8 cellular contexts compared by ENCODE assay signal in the genomic region with DNA sequence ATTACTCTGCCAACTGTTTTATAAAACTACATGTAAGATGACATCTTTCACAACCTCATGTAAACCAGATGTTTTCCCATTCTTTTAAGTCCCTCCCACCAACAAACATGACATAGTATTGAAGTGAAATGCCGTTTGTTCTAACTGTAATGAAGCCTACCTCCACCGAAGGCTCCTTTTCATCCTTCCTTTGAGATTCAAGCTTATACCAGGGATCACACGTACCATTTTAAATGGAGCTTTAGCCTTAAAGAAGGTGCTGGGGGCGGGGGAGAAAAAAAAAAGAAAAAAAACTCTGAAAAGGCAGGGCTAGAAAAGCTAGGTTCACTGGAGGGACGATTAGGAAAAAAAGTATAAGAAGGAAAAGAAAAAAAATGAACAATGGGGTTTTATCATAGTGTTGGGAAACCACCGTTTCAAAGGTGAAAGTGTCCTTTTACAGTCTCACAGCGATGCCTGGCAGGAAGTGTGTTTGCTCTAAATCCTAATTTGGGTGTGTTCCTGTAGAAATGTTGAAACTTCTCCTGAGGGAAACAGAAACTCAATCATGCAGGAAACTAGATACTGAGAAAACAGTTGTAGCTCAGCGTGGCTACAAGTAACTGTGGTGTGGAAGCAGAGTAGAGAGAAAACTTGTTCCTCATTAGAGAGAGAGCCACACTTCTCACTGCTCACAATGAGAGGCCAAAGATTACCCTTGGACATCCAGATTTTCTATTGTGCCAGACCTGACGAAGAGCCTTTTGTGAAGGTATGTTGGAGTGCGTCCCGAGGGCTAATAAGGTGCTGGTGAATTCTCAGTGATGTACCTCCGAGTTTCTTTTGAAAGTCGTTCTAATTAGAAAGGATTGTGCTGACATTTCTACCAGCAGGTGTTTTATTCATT. TPM values are rescaled to one million over a fixed set of nuclear protein-coding genes. Genes with fewer than 3 reads are reported as not detected.
DNase-seq lines count a peak whose midpoint lies in the region; ATAC-seq and TF ChIP-seq lines count a peak whose summit lies in the region.

No MANE protein-coding gene starts in this region.

- CTCF ChIA-PET in activated CD4-positive, alpha-beta T cell treated with anti-CD3 and anti-CD28 coated beads, Interleukin-2, amount 10 ng/mL, durations not matched to agents 7 days and 5 days (lab: Charles Lee): interaction anchor here (0.6 to 5.8 kb wide), 9 partner anchors 9 to 49 kb away, joined by 3 to 33 read pairs (median 3); partner anchors contain the start of gene HINT3

- no peaks in the 10 kb centered on the region for H3K9me3 Mint-ChIP-seq in activated CD4-positive, alpha-beta T cell treated with anti-CD3 and anti-CD28 coated beads, Interleukin-2, amount 10 ng/mL, durations not matched to agents 7 days and 5 days

- WGBS in esophagus, 2 donors: 21 to 24% methylated on average over 13 of the region's 13 CpGs
- WGBS in aorta, 2 donors: 34 to 36% methylated on average over 13 of the region's 13 CpGs

- H3K27me3 ChIP-seq in esophagus (ENCODE audit: control insufficient read depth in 1 of 2, insufficient read depth in 2 of 2, low read length in 2 of 2) (no peaks in the 10 kb centered on the region), neutrophil (no peaks in the 10 kb centered on the region), aorta (ENCODE audit: control insufficient read depth in 1 of 2, insufficient read depth in 2 of 2, low read length in 1 of 2) (no peaks in the 10 kb centered on the region)

- H3K4me3 ChIP-seq in esophagus (ENCODE audit: low read depth in 1 of 2, low read length in 2 of 2) (peak overlapping the region; percentile 40 to 46), neutrophil (ENCODE audit: low read depth in 1 of 2, low read length in 1 of 2) (no peak overlapping the region), aorta (ENCODE audit: low read length in 2 of 2) (peak overlapping the region; percentile 48 to 51)

- H3K4me1 Mint-ChIP-seq in activated CD4-positive, alpha-beta T cell treated with anti-CD3 and anti-CD28 coated beads, Interleukin-2, amount 10 ng/mL, durations not matched to agents 7 days and 5 days: peaks cover 56% of the 10 kb centered on the region

- ATAC-seq in HG02610 (IDR thresholded peaks at IDR 0.05; ENCODE audit: unreplicated experiment): peak; percentile 98
- ATAC-seq in aorta (ENCODE audit: low FRiP score): peak; percentile 86

- peak; percentile 18 to 28 for DNase-seq in activated CD4-positive, alpha-beta T cell treated with anti-CD3 and anti-CD28 coated beads for 24 hours (ENCODE audit: low read depth in 2 of 2)
- no peak for DNase-seq in activated CD4-positive, alpha-beta T cell treated with anti-CD3 and anti-CD28 coated beads for 1 hour
- DNase-seq in MV-4-11 (lab: John Stamatoyannopoulos, UW) (peak; percentile 90), aorta (peak in 1 of 2 donors; percentile 47)
- DNase-seq in activated CD4-positive, alpha-beta T cell treated with anti-CD3 and anti-CD28 coated beads, Interleukin-2, amount 10 ng/mL, durations not matched to agents 7 days and 5 days: peak; percentile 70

- H3K27ac Mint-ChIP-seq in activated CD4-positive, alpha-beta T cell treated with anti-CD3 and anti-CD28 coated beads, Interleukin-2, amount 10 ng/mL, durations not matched to agents 7 days and 5 days: peak overlapping the region; percentile 95

- H3K4me3 Mint-ChIP-seq in activated CD4-positive, alpha-beta T cell treated with anti-CD3 and anti-CD28 coated beads, Interleukin-2, amount 10 ng/mL, durations not matched to agents 7 days and 5 days: peak overlapping the region; percentile 84

- intact Hi-C loops in aorta (cut with DNase I): loop anchor here in 1 of 2 donors (5.0 kb wide), 1 partner anchor 38 kb away; the partner anchor contains the start of gene HINT3

- H3K27ac ChIP-seq in esophagus (ENCODE audit: low read depth in 2 of 2, low read length in 1 of 2) (peak overlapping the region; percentile 89 to 90), neutrophil (peak overlapping the region; percentile 62), aorta (ENCODE audit: low read depth in 1 of 2, low read length in 2 of 2) (peak overlapping the region in 1 of 2 donors; percentile 12)

- H3K27me3 Mint-ChIP-seq in activated CD4-positive, alpha-beta T cell treated with anti-CD3 and anti-CD28 coated beads, Interleukin-2, amount 10 ng/mL, durations not matched to agents 7 days and 5 days: no peaks in the 10 kb centered on the region

- POLR2A ChIA-PET in activated CD4-positive, alpha-beta T cell treated with anti-CD3 and anti-CD28 coated beads, Interleukin-2, amount 10 ng/mL, durations not matched to agents 7 days and 5 days (lab: Charles Lee): interaction anchor here (0.6 to 2.0 kb wide), 2 partner anchors 111 to 128 kb away, joined by 4 to 13 read pairs; partner anchors contain the start of gene NCOA7

- H3K9me3 ChIP-seq in esophagus (ENCODE audit: control insufficient read depth in 2 of 2, insufficient read depth in 1 of 2, low read depth in 1 of 2, low read length in 1 of 2): no peaks in the 10 kb centered on the region
- no peaks in the 10 kb centered on the region for H3K9me3 ChIP-seq in neutrophil
- H3K9me3 ChIP-seq in aorta (ENCODE audit: control insufficient read depth, low read length): no peaks in the 10 kb centered on the region

- H3K36me3 Mint-ChIP-seq in activated CD4-positive, alpha-beta T cell treated with anti-CD3 and anti-CD28 coated beads, Interleukin-2, amount 10 ng/mL, durations not matched to agents 7 days and 5 days (ENCODE audit: low read depth): peaks cover 68% of the 10 kb centered on the region

- peaks cover 0 to 2% of the 10 kb centered on the region in 2 donors for H3K4me1 ChIP-seq in esophagus (ENCODE audit: control insufficient read depth in 2 of 2, insufficient read depth in 2 of 2, low read length in 1 of 2)
- H3K4me1 ChIP-seq in neutrophil (ENCODE audit: control insufficient read depth in 1 of 2, insufficient read depth in 1 of 2, low read depth in 1 of 2, low read length in 1 of 2): peaks cover 13 to 18% of the 10 kb centered on the region in 2 experiments
- H3K4me1 ChIP-seq in aorta (ENCODE audit: control insufficient read depth in 1 of 2, insufficient read depth in 2 of 2, low read length in 2 of 2): peaks cover 0 to 3% of the 10 kb centered on the region in 2 donors

- no peak for TF ChIP-seq CTCF in neutrophil (IDR thresholded peaks at IDR 0.05)

- H3K36me3 ChIP-seq in esophagus (ENCODE audit: control insufficient read depth in 2 of 2, insufficient read depth in 2 of 2, low read length in 1 of 2) (peaks cover 4 to 9% of the 10 kb centered on the region in 2 donors), neutrophil (peaks cover 65% of the 10 kb centered on the region), aorta (ENCODE audit: control insufficient read depth in 1 of 2, insufficient read depth in 2 of 2, low read length in 1 of 2) (peaks cover 9 to 10% of the 10 kb centered on the region in 2 donors)

RNA-seq across cellular contexts. Expression of gene HINT3, which starts 37.6 kb away (rescaled TPM):
- total RNA-seq in activated CD4-positive, alpha-beta T cell treated with anti-CD3 and anti-CD28 coated beads, Interleukin-2, amount 10 ng/mL, durations not matched to agents 7 days and 5 days: 1 to 10 TPM; 7.5 to 8.3 TPM
- polyA plus RNA-seq in esophagus (10 to 100 TPM in 1 of 2 donors, 1 to 10 TPM in 1; 2.8 to 10.1 TPM), aorta (10 to 100 TPM; 15.6 to 37.4 TPM)
- 10 to 100 TPM; 16.2 to 20.1 TPM for total RNA-seq in aorta

Comparison
In these comparisons a context has a peak if more than half of its experiments do, and no peak if none do; other contexts are left out.
1. H3K4me3 ChIP-seq: peak in esophagus (2 of 2) and aorta (2 of 2); none in neutrophil (0 of 2).